In the genomic region with DNA sequence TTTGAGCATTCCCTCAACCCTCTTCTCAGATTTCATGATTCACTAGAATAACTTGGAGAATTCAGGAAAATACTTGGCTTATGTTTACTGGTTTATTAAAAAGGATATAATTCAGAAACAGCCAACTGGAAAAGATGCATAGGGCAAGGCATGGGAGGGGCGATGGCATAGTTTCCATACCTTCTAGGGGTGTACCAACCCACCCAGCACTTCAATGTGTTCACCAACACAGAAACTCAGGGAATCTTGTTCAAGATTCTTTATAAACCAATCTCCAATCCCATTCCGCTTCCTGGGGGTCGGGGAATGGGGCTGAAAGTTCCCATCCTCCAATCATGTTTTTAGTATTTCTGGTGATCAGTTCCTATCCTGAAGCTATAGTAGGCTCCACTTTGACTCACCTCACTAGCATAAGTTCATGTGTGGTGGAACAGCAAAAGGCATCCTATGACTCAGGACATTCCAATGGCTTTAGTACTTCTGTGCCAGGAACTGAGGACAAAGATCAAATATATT, we compare ENCODE assay signal across 12 cellular contexts.
DNase-seq lines count a peak whose midpoint lies in the region; ATAC-seq and TF ChIP-seq lines count a peak whose summit lies in the region.
"Had no signal": no experiment of that assay in that cellular context is flagged by ENCODE, and none has a peak within 500 bp of the region (broad histone marks: within the 10 kb centered on the region; RNA-seq: fewer than 3 reads in every experiment).

No MANE protein-coding gene starts in this region.

- peak overlapping the region; percentile 98 for H4K91ac ChIP-seq in IMR-90 (ENCODE audit: insufficient read depth, low read depth, low read length)

- peak overlapping the region; percentile 87 for H2AFZ ChIP-seq in IMR-90 (replicated peaks; ENCODE audit: low read length, poor library complexity)
- peak overlapping the region; percentile 67 for H2AFZ ChIP-seq in mammary epithelial cell (ENCODE audit: low read depth, low read length)

- TF ChIP-seq CTCF in IMR-90 (conservative IDR thresholded peaks at IDR 0.05; ENCODE audit: low read depth, low read length) (no peak), mammary epithelial cell (conservative IDR thresholded peaks at IDR 0.05 in 1 of 2, IDR thresholded peaks at IDR 0.05 in 1 of 2; ENCODE audit: extremely low read depth in 1 of 2, insufficient read depth in 1 of 2, low read depth in 1 of 2, low read length in 2 of 2) (no peak)

- H3K27ac ChIP-seq in IMR-90 (ENCODE audit: insufficient read depth, low read length) (peak overlapping the region; percentile 56), mammary epithelial cell (ENCODE audit: insufficient read depth, low read depth, low read length) (peak overlapping the region; percentile 79)
- H3K27ac ChIP-seq in CD4-positive, alpha-beta memory T cell (ENCODE audit: low read depth, low read length), result no peak overlapping the region
- H3K27ac ChIP-seq: neutrophil, vagina had no signal

- no CpG with 5 or more reads among the region's 3 CpGs for WGBS in IMR-90 (ENCODE audit: extremely low coverage in 2 of 2, insufficient read length in 1 of 2), 2 experiments
- 13% methylated on average over 3 of the region's 3 CpGs for WGBS in mammary epithelial cell (ENCODE audit: low coverage, missing lambda C conversion rate)

- no peaks in the 10 kb centered on the region for H3K9me3 ChIP-seq in IMR-90 (ENCODE audit: control insufficient read depth, insufficient read depth, low read length)
- no peaks in the 10 kb centered on the region for H3K9me3 ChIP-seq in mammary epithelial cell (replicated peaks; ENCODE audit: insufficient read depth, low read length)
- H3K9me3 ChIP-seq in CD4-positive, alpha-beta memory T cell (ENCODE audit: control insufficient read depth in 1 of 2, low read length in 2 of 2), result no peaks in the 10 kb centered on the region
- H3K9me3 ChIP-seq: neutrophil, vagina had no signal

- H3K36me3 ChIP-seq in IMR-90 (ENCODE audit: control insufficient read depth, insufficient read depth, low read length) (no peaks in the 10 kb centered on the region), mammary epithelial cell (ENCODE audit: insufficient read depth, low read length) (no peaks in the 10 kb centered on the region)
- no peaks in the 10 kb centered on the region for H3K36me3 ChIP-seq in CD4-positive, alpha-beta memory T cell (ENCODE audit: insufficient read depth, low read length)
- H3K36me3 ChIP-seq: neutrophil, vagina had no signal

- H4K20me1 ChIP-seq in IMR-90 (ENCODE audit: insufficient read depth, low read length) (no peaks in the 10 kb centered on the region), mammary epithelial cell (ENCODE audit: insufficient read depth, low read length) (no peaks in the 10 kb centered on the region)

- POLR2A ChIA-PET in IMR-90 (lab: Charles Lee; ENCODE audit: unreplicated experiment), result no interaction called here
- POLR2A ChIA-PET in CD4-positive, alpha-beta memory T cell (lab: Charles Lee; ENCODE audit: partially characterized antibody), result no interaction called here

- DNase-seq in AG08396 (ENCODE audit: low spot score) (peak; percentile 75), IMR-90 (peak; percentile 95), mammary epithelial cell (peak; percentile 90), kidney tubule cell (ENCODE audit: low spot score) (peak; percentile 99), D341Med (ENCODE audit: low spot score) (no peak)
- DNase-seq in CD4-positive, alpha-beta memory T cell, result no peak
- DNase-seq in activated T-cell treated with anti-CD3 and anti-CD28 coated beads, Interleukin-2, amount 50 U/mL, for 1 hour, result no peak
- DNase-seq: NCI-H510A had no signal

- no peak for TF ChIP-seq POLR2A in IMR-90 (IDR thresholded peaks at IDR 0.05; ENCODE audit: low read depth, low read length)

- intact Hi-C loops in IMR-90 (cut with micrococcal nuclease) (loop anchor here (5.0 kb wide), 1 partner anchor 42 kb away; no protein-coding TSS in a partner anchor), mammary epithelial cell (cut with micrococcal nuclease) (no loop called here)
- intact Hi-C loops in CD4-positive, alpha-beta memory T cell (cut with micrococcal nuclease), result no loop called here

- in situ Hi-C loops in IMR-90 (cut with MboI; ENCODE audit: low sequenced_read_pairs) (no loop called here), mammary epithelial cell (cut with MboI; ENCODE audit: low sequenced_read_pairs in 2 of 2) (no loop called here)

- H3K4me1 ChIP-seq in IMR-90 (ENCODE audit: control insufficient read depth, insufficient read depth, low read length), result peaks cover 10% of the 10 kb centered on the region; the same call in 1 of the 2 replicates
- peaks cover 30% of the 10 kb centered on the region for H3K4me1 ChIP-seq in mammary epithelial cell (ENCODE audit: insufficient read depth, low read length)
- H3K4me1 ChIP-seq in CD4-positive, alpha-beta memory T cell (ENCODE audit: insufficient read depth, low read length), result no peaks in the 10 kb centered on the region
- H3K4me1 ChIP-seq: vagina had no signal

- H4K8ac ChIP-seq in IMR-90 (ENCODE audit: low read depth in 2 of 2, low read length in 2 of 2), result peak overlapping the region; percentile 90 to 99

- H2AK9ac ChIP-seq in IMR-90 (replicated peaks; ENCODE audit: low read depth, low read length, poor library complexity), result peak overlapping the region; percentile 83

- H2BK20ac ChIP-seq in IMR-90 (ENCODE audit: low read depth, low read length), result peak overlapping the region; percentile 100

- peaks cover 3% of the 10 kb centered on the region for H3K9me1 ChIP-seq in IMR-90 (ENCODE audit: insufficient read depth, low read length)

- no peaks in the 10 kb centered on the region for H3K4me1 Mint-ChIP-seq in CD4-positive, alpha-beta memory T cell
- H3K4me1 Mint-ChIP-seq: central memory CD8-positive, alpha-beta T cell had no signal

- no peaks in the 10 kb centered on the region for H3K79me1 ChIP-seq in IMR-90 (ENCODE audit: low read depth in 1 of 2, low read length in 2 of 2)

- H2BK120ac ChIP-seq in IMR-90 (ENCODE audit: low read depth, low read length), result peak overlapping the region; percentile 99

- H3K14ac ChIP-seq in IMR-90 (replicated peaks; ENCODE audit: low read depth, low read length), result peak overlapping the region; percentile 85

- peak overlapping the region; percentile 97 for H3K4ac ChIP-seq in IMR-90 (ENCODE audit: low read depth, low read length)

- CTCF ChIA-PET in IMR-90 (lab: Yijun Ruan, JAX), result no interaction called here
- CTCF ChIA-PET in mammary epithelial cell (lab: Charles Lee; ENCODE audit: low non-redundant PET), result no interaction called here
- CTCF ChIA-PET in CD4-positive, alpha-beta memory T cell (lab: Charles Lee; ENCODE audit: partially characterized antibody), result no interaction called here

- no peaks in the 10 kb centered on the region for H3K36me3 Mint-ChIP-seq in CD4-positive, alpha-beta memory T cell

- ATAC-seq in IMR-90 (ENCODE audit: low read depth) (peak; percentile 92), HG03571 (IDR thresholded peaks at IDR 0.05; ENCODE audit: unreplicated experiment) (no peak)

- H3K79me2 ChIP-seq in mammary epithelial cell (ENCODE audit: insufficient read depth, low read length), result no peaks in the 10 kb centered on the region

- H3K27me3 ChIP-seq in IMR-90 (ENCODE audit: control insufficient read depth, insufficient read depth, low read length) (no peaks in the 10 kb centered on the region), mammary epithelial cell (ENCODE audit: insufficient read depth, low read length) (no peaks in the 10 kb centered on the region)
- H3K27me3 ChIP-seq in CD4-positive, alpha-beta memory T cell (ENCODE audit: insufficient read depth, low read length), result no peaks in the 10 kb centered on the region
- H3K27me3 ChIP-seq: neutrophil, vagina had no signal

- peak overlapping the region; percentile 98 for H2BK15ac ChIP-seq in IMR-90 (ENCODE audit: low read depth, low read length)

- peak overlapping the region; percentile 94 for H2BK5ac ChIP-seq in IMR-90 (ENCODE audit: low read depth, low read length, poor library complexity, severe bottlenecking)

- H3K9ac ChIP-seq in IMR-90 (ENCODE audit: low read depth, low read length), result no peak overlapping the region
- no peak overlapping the region for H3K9ac ChIP-seq in mammary epithelial cell (ENCODE audit: insufficient read depth, low read length)

- H3K4me2 ChIP-seq in IMR-90 (ENCODE audit: low read depth, low read length) (peak overlapping the region; percentile 27; the same call in 1 of the 2 replicates), mammary epithelial cell (ENCODE audit: insufficient read depth, low read depth, low read length) (peak overlapping the region; percentile 56)

- dilution Hi-C loops in IMR-90 (cut with HindIII; ENCODE audit: low sequenced_read_pairs, unreplicated experiment), result no loop called here
- dilution Hi-C loops in mammary epithelial cell (cut with HindIII; ENCODE audit: low sequenced_read_pairs), result no loop called here

- H3K18ac ChIP-seq in IMR-90 (ENCODE audit: low read depth, low read length), result peak overlapping the region; percentile 86; the same call in 1 of the 2 replicates

- H3K4me3 ChIP-seq in IMR-90 (ENCODE audit: insufficient read depth, low read depth, low read length), result no peak overlapping the region
- no peak overlapping the region for H3K4me3 ChIP-seq in mammary epithelial cell (replicated peaks in 1 of 3; ENCODE audit: insufficient read depth in 1 of 3, low read depth in 2 of 3, low read length in 3 of 3)
- no peak overlapping the region for H3K4me3 ChIP-seq in CD4-positive, alpha-beta memory T cell (ENCODE audit: low read length in 2 of 2)
- H3K4me3 ChIP-seq: vagina had no signal

- peak overlapping the region; percentile 86; the same call in 1 of the 2 replicates for H2AK5ac ChIP-seq in IMR-90 (ENCODE audit: low read depth, low read length)

- peak overlapping the region; percentile 86; the same call in 1 of the 2 replicates for H4K5ac ChIP-seq in IMR-90 (ENCODE audit: low read depth, low read length)

- TF ChIP-seq RAD21 in IMR-90 (IDR thresholded peaks at IDR 0.05; ENCODE audit: low read length), result no peak

- peak overlapping the region; percentile 97 for H3K23ac ChIP-seq in IMR-90 (ENCODE audit: low read depth, low read length)

- H3K56ac ChIP-seq in IMR-90 (ENCODE audit: extremely low read depth, insufficient read depth, low read length), result peak overlapping the region; percentile 69; the same call in 1 of the 2 replicates

- no peak overlapping the region for H3K27ac Mint-ChIP-seq in CD4-positive, alpha-beta memory T cell

- no peaks in the 10 kb centered on the region for H3K27me3 Mint-ChIP-seq in CD4-positive, alpha-beta memory T cell

- no peak overlapping the region for H3K4me3 Mint-ChIP-seq in CD4-positive, alpha-beta memory T cell
- H3K4me3 Mint-ChIP-seq: central memory CD8-positive, alpha-beta T cell had no signal

- no TSS peak for BruUV-seq in IMR-90 (replicated peaks; lab: Mats Ljungman, UMichigan)
- BruUV-seq in mammary epithelial cell (replicated peaks; lab: Mats Ljungman, UMichigan), result TSS peak; percentile 64

- no peaks in the 10 kb centered on the region for H3K9me3 Mint-ChIP-seq in CD4-positive, alpha-beta memory T cell
- H3K9me3 Mint-ChIP-seq: central memory CD8-positive, alpha-beta T cell had no signal

TF ChIP-seq in IMR-90, 13 proteins besides CTCF, POLR2A, EP300 and RAD21 (continues in another document):
- TF ChIP-seq MAFK (IDR thresholded peaks at IDR 0.05; ENCODE audit: low read depth, low read length) (no peak), SMC3 (IDR thresholded peaks at IDR 0.05; ENCODE audit: low read depth, low read length) (no peak), CHD1 (IDR thresholded peaks at IDR 0.05; ENCODE audit: low read depth, low read length) (no peak)

Comparison
In these comparisons a context has a peak if more than half of its experiments do, and no peak if none do; other contexts are left out.
1. DNase-seq: peak in AG08396 (single experiment), IMR-90 (single experiment), mammary epithelial cell (single experiment) and kidney tubule cell (single experiment); none in CD4-positive, alpha-beta memory T cell (0 of 5), activated T-cell treated with anti-CD3 and anti-CD28 coated beads, Interleukin-2, amount 50 U/mL, for 1 hour (single experiment) and D341Med (single experiment).